1 cellular context compared by ENCODE assay signal in genomic region chr2:120272763-120273481, GRCh38.
A peak's percentile ranks its signal among the peaks of the same experiment; 100 is the strongest.
TF ChIP-seq lines count a peak whose summit lies in the region.

No MANE protein-coding gene starts in this region.

TF ChIP-seq in HepG2, 621 proteins besides CTCF, POLR2A, EP300 and RAD21 (continued from another document and continues in another):
- TF ChIP-seq ZNF275 (CRISPR knock-in tag; IDR thresholded peaks at IDR 0.05; ENCODE audit: borderline replicate concordance) (peak; percentile 63; the same call in 1 of the 2 replicates), HMGXB3 (CRISPR knock-in tag; IDR thresholded peaks at IDR 0.05; ENCODE audit: borderline replicate concordance) (0 out of 2 replicates have a peak, but pooled peaks have one; percentile 65), NR2F6 (IDR thresholded peaks at IDR 0.05) (peak; percentile 75), NR2F6 (CRISPR knock-in tag; IDR thresholded peaks at IDR 0.05) (peak; percentile 31; the same call in 1 of the 2 replicates), SMARCE1 (IDR thresholded peaks at IDR 0.05; ENCODE audit: borderline replicate concordance) (no peak), ZHX2 (IDR thresholded peaks at IDR 0.05; ENCODE audit: low read depth) (no peak), ZHX2 (CRISPR knock-in tag; IDR thresholded peaks at IDR 0.05; ENCODE audit: borderline replicate concordance) (no peak), SALL2 (CRISPR knock-in tag; IDR thresholded peaks at IDR 0.05) (no peak; the same call in 1 of the 2 replicates), KDM4B (CRISPR knock-in tag; IDR thresholded peaks at IDR 0.05) (no peak), ZNF577 (CRISPR knock-in tag; IDR thresholded peaks at IDR 0.05; ENCODE audit: borderline replicate concordance, low read depth) (no peak), ZNF784 (CRISPR knock-in tag; IDR thresholded peaks at IDR 0.05; ENCODE audit: borderline replicate concordance) (0 out of 2 replicates have a peak, but pooled peaks have one; percentile 71), RERE (CRISPR knock-in tag; IDR thresholded peaks at IDR 0.05; ENCODE audit: low read depth) (0 out of 2 replicates have a peak, but pooled peaks have one; percentile 15), ZNF740 (CRISPR knock-in tag; IDR thresholded peaks at IDR 0.05) (no peak), ZKSCAN1 (IDR thresholded peaks at IDR 0.05; ENCODE audit: low read length) (no peak), ZUFSP (CRISPR knock-in tag; IDR thresholded peaks at IDR 0.05; ENCODE audit: borderline replicate concordance) (no peak), ATF7 (IDR thresholded peaks at IDR 0.05) (no peak), ATF7 (CRISPR knock-in tag; IDR thresholded peaks at IDR 0.05) (peak; percentile 69; the same call in 1 of the 2 replicates), DMAP1 (CRISPR knock-in tag; IDR thresholded peaks at IDR 0.05) (0 out of 2 replicates have a peak, but pooled peaks have one; percentile 21), ZNF782 (CRISPR knock-in tag; IDR thresholded peaks at IDR 0.05; ENCODE audit: borderline replicate concordance) (no peak), RFXAP (CRISPR knock-in tag; IDR thresholded peaks at IDR 0.05; ENCODE audit: borderline replicate concordance) (peak; percentile 74), ZNF576 (CRISPR knock-in tag; IDR thresholded peaks at IDR 0.05) (no peak), ZNF879 (CRISPR knock-in tag; IDR thresholded peaks at IDR 0.05) (no peak), ZNF138 (CRISPR knock-in tag; IDR thresholded peaks at IDR 0.05; ENCODE audit: low read depth) (0 out of 2 replicates have a peak, but pooled peaks have one; percentile 40), E2F5 (CRISPR knock-in tag; conservative IDR thresholded peaks at IDR 0.05) (no peak), ARID2 (CRISPR knock-in tag; IDR thresholded peaks at IDR 0.05; ENCODE audit: borderline replicate concordance) (no peak), RCOR2 (CRISPR knock-in tag; IDR thresholded peaks at IDR 0.05) (peak; percentile 94), ZNF644 (CRISPR knock-in tag; IDR thresholded peaks at IDR 0.05; ENCODE audit: low read depth) (peak; percentile 98), ATF6 (CRISPR knock-in tag; conservative IDR thresholded peaks at IDR 0.05) (no peak), ZBTB7A (CRISPR knock-in tag; IDR thresholded peaks at IDR 0.05) (no peak)
